In genomic region chr5:150497989-150498317, GRCh38 we compare ENCODE assay signal across 13 cellular contexts. TPM values are rescaled to one million over a fixed set of nuclear protein-coding genes. Genes with fewer than 3 reads are reported as not detected.
DNase-seq lines count a peak whose midpoint lies in the region; ATAC-seq and TF ChIP-seq lines count a peak whose summit lies in the region.
"Had no signal": no experiment of that assay in that cellular context is flagged by ENCODE, and none has a peak within 500 bp of the region (broad histone marks: within the 10 kb centered on the region; RNA-seq: fewer than 3 reads in every experiment).

No MANE protein-coding gene starts in this region.

- H3K27ac ChIP-seq in HEK293 (ENCODE audit: extremely low read depth, low read depth, low read length) (no peak overlapping the region), breast epithelium (peak overlapping the region; percentile 96 to 99), right lobe of liver (peak overlapping the region in 2 of 3 donors; percentile 47 to 56), stomach (peak overlapping the region; percentile 12 to 73 (median 70))

- no peak for TF ChIP-seq POLR2A in breast epithelium (IDR thresholded peaks at IDR 0.05)
- no peak for TF ChIP-seq POLR2A in right lobe of liver (IDR thresholded peaks at IDR 0.05)
- TF ChIP-seq POLR2A in stomach (IDR thresholded peaks at IDR 0.05) = no peak

- CTCF ChIA-PET in HEK293 (lab: Yijun Ruan, JAX) = interaction anchor here (0.6 to 1.6 kb wide), 5 partner anchors 11 to 214 kb away, joined by 3 to 6 read pairs (median 3); no protein-coding TSS in a partner anchor

- peaks cover 27% of the 10 kb centered on the region for H3K4me1 ChIP-seq in HEK293 (ENCODE audit: control insufficient read depth, insufficient read depth, low read length)
- H3K4me1 ChIP-seq in breast epithelium = peaks cover 54% of the 10 kb centered on the region in 2 donors
- H3K4me1 ChIP-seq in right lobe of liver = peaks cover 2 to 72% (median 40%) of the 10 kb centered on the region in 4 donors
- H3K4me1 ChIP-seq in stomach = peaks cover 58 to 80% (median 69%) of the 10 kb centered on the region in 4 donors

- intact Hi-C loops in breast epithelium (cut with DNase I; ENCODE audit: low total_unique reads) (no loop called here), right lobe of liver (cut with DNase I) (no loop called here), stomach (cut with DNase I; ENCODE audit: low total_unique reads) (no loop called here), posterior cingulate gyrus (cut with DNase I) (no loop called here)

- H3K36me3 ChIP-seq in HEK293 (ENCODE audit: control insufficient read depth in 2 of 2, insufficient read depth in 1 of 2, low read length in 2 of 2) = peaks cover 0 to 3% of the 10 kb centered on the region in 2 experiments; a peak in 2 of 3 replicates
- H3K36me3 ChIP-seq in breast epithelium = no peaks in the 10 kb centered on the region
- peaks cover 0 to 10% (median 3%) of the 10 kb centered on the region in 4 donors for H3K36me3 ChIP-seq in right lobe of liver
- no peaks in the 10 kb centered on the region for H3K36me3 ChIP-seq in stomach
- H3K36me3 ChIP-seq: pancreas had no signal

- ATAC-seq in right lobe of liver (no peak), GM19455 (IDR thresholded peaks at IDR 0.05; ENCODE audit: unreplicated experiment) (no peak)

- DNase-seq in breast epithelium (ENCODE audit: low spot score in 2 of 2) = no peak
- no peak for DNase-seq in right lobe of liver
- no peak for DNase-seq in stomach
- no peak for DNase-seq in NCI-H446 (lab: John Stamatoyannopoulos, UW)
- DNase-seq in posterior cingulate gyrus = no peak
- DNase-seq in glomerular visceral epithelial cell (ENCODE audit: extremely low spot score) = no peak
- DNase-seq: activated CD4-positive, alpha-beta T cell treated with anti-CD3 and anti-CD28 coated beads, Interleukin-2, amount 50 U/mL, for 4 hours; DMS79; NCI-H2081 treated with DMSO at 0.1 percent for 48 hours; SHP77 treated with DMSO at 0.1 percent for 48 hours had no signal

- no peaks in the 10 kb centered on the region for H3K9me3 ChIP-seq in HEK293 (ENCODE audit: control insufficient read depth, insufficient read depth, low read depth, low read length)
- H3K9me3 ChIP-seq in breast epithelium = no peaks in the 10 kb centered on the region
- H3K9me3 ChIP-seq in right lobe of liver = no peaks in the 10 kb centered on the region
- H3K9me3 ChIP-seq in stomach = no peaks in the 10 kb centered on the region
- H3K9me3 ChIP-seq: pancreas had no signal

- TF ChIP-seq EP300 in stomach (IDR thresholded peaks at IDR 0.05) = no peak

- H3K27me3 ChIP-seq in breast epithelium = no peaks in the 10 kb centered on the region
- H3K27me3 ChIP-seq in right lobe of liver = no peaks in the 10 kb centered on the region
- H3K27me3 ChIP-seq in stomach = no peaks in the 10 kb centered on the region
- H3K27me3 ChIP-seq: pancreas had no signal

- POLR2A ChIA-PET in HEK293 (lab: Yijun Ruan, JAX) = interaction anchor here (0.7 to 3.1 kb wide), 3 partner anchors 11 to 123 kb away, joined by 3 to 11 read pairs (median 5); no protein-coding TSS in a partner anchor

- no peak for TF ChIP-seq CTCF in HEK293 (tag by site-specific recombination; IDR thresholded peaks at IDR 0.05)
- no peak for TF ChIP-seq CTCF in breast epithelium (IDR thresholded peaks at IDR 0.05)
- TF ChIP-seq CTCF in right lobe of liver (IDR thresholded peaks at IDR 0.05) = no peak
- TF ChIP-seq CTCF in stomach (IDR thresholded peaks at IDR 0.05) = no peak

- H3K4me3 ChIP-seq in HEK293 (ENCODE audit: low read depth, low read length) = no peak overlapping the region
- peak overlapping the region in 1 of 3 donors; percentile 2 for H3K4me3 ChIP-seq in breast epithelium
- H3K4me3 ChIP-seq in right lobe of liver = no peak overlapping the region
- no peak overlapping the region for H3K4me3 ChIP-seq in stomach
- H3K4me3 ChIP-seq: pancreas had no signal

- 69% methylated on average over 4 of the region's 5 CpGs for WGBS in right lobe of liver (ENCODE audit: insufficient coverage, low coverage, low lambda C conversion rate, missing lambda C conversion rate)
- 69 to 83% (median 79%) methylated on average over 5 of the region's 5 CpGs for WGBS in stomach, 5 donors

TF ChIP-seq in HEK293, 187 proteins besides CTCF, POLR2A, EP300 and RAD21:
- TF ChIP-seq ZBTB17 (tag by site-specific recombination; IDR thresholded peaks at IDR 0.05) = peak; percentile 52; the same call in 1 of the 2 replicates
- no peak; the same call in 1 of the 2 replicates for TF ChIP-seq GLIS1 (tag by site-specific recombination; IDR thresholded peaks at IDR 0.05)
- peak; percentile 7; the same call in 1 of the 2 replicates for TF ChIP-seq ZNF184 (tag by site-specific recombination; IDR thresholded peaks at IDR 0.05)
- TF ChIP-seq ZNF624 (tag by site-specific recombination; IDR thresholded peaks at IDR 0.05) = no peak
TF ChIP-seq in HEK293: peak in this region for 2.

RNA-seq across cellular contexts. Expression of gene NDST1, which starts 10.0 kb away (rescaled TPM):
- total RNA-seq in breast epithelium (10 to 100 TPM; 46.7 to 92.3 (median 74.1) TPM), right lobe of liver (10 to 100 TPM; 38.1 to 97.5 (median 76.0) TPM), stomach (10 to 100 TPM; 14.2 to 32.9 (median 21.6) TPM)
- polyA plus RNA-seq in stomach = 10 to 100 TPM in 1 of 3 donors, 1 to 10 TPM in 2; 6.4 to 15.3 (median 7.2) TPM

RNA-seq across cellular contexts. Expression of gene RPS14, which starts 48.4 kb away (rescaled TPM):
- 1,000 to 10,000 TPM; 3,271 to 4,472 (median 4,011) TPM for total RNA-seq in breast epithelium
- total RNA-seq in right lobe of liver = 100 to 1,000 TPM; 573 to 800 (median 663) TPM
- total RNA-seq in stomach = 1,000 to 10,000 TPM in 4 of 5 donors, 100 to 1,000 TPM in 1; 899 to 3,971 (median 1,858) TPM
- polyA plus RNA-seq in stomach = 1,000 to 10,000 TPM; 4,327 to 6,427 (median 4,820) TPM
